ENCODE assay signal across 8 cellular contexts in the genomic region with DNA sequence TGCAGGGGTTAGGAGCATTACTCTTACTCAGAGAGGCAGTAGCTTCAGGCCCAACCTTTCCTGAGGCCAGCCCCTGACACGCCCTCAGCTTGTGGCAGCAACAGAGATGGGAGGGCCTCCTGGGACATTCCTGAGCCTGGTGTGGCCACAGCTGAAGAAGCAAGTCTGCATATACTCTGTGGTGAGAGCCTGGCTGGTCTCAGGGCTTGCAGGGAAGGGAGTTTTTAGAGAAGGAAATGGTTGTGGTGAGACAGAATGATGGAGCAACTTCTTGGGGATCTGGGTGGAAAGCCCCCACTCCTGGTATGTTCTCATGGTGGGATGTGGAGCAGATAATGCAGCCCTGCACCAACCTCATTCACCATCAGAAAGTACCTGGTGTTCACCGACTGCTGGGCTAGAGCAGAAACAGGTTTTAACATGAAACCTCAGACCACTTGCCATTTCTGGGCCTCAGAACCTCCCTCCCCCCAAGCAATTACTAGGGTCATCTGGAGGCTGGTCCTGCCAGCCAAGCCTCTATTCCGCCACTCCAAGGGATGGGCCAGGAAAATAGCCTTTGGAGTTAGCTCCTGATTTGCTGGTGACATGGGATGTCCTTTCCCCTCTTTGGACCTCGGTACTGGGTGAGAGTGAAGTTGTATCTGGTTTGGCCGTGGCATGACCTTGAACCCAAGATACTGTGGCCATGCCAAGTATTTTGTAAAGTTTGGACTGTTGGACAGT. TPM values are rescaled to one million over a fixed set of nuclear protein-coding genes. Genes with fewer than 3 reads are reported as not detected.
DNase-seq lines count a peak whose midpoint lies in the region; ATAC-seq and TF ChIP-seq lines count a peak whose summit lies in the region.

No MANE protein-coding gene starts in this region.

- DNase-seq in EH (ENCODE audit: low read depth), result peak; percentile 97
- DNase-seq in SKM-1 treated with dmso at 0.1 percent for 144 hours (lab: John Stamatoyannopoulos, UW; ENCODE audit: unreplicated experiment), result peak; percentile 98
- peak; percentile 72 to 81 for DNase-seq in breast epithelium (ENCODE audit: low spot score in 2 of 2)
- DNase-seq in stimulated activated CD8-positive, alpha-beta memory T cell treated with anti-CD3 and anti-CD28 coated beads, Interleukin-15, amount 100 ng/mL, for 48 hours (ENCODE audit: low read depth in 2 of 2), result peak; percentile 77 to 79
- DNase-seq in NCI-H1105 treated with DMSO at 0.1 percent for 48 hours (lab: John Stamatoyannopoulos, UW), result no peak

- intact Hi-C loops in breast epithelium (cut with DNase I; ENCODE audit: low total_unique reads), result no loop called here

- peaks cover 8 to 17% of the 10 kb centered on the region in 2 donors for H3K4me1 ChIP-seq in breast epithelium

- no peak for TF ChIP-seq POLR2A in breast epithelium (IDR thresholded peaks at IDR 0.05)

- no peaks in the 10 kb centered on the region for H3K36me3 ChIP-seq in breast epithelium

- H3K4me3 ChIP-seq in breast epithelium, result no peak overlapping the region

- H3K27me3 ChIP-seq in breast epithelium (no peaks in the 10 kb centered on the region), layer of hippocampus (ENCODE audit: control insufficient read depth, insufficient read depth, low read length) (no peaks in the 10 kb centered on the region)

- no peak for TF ChIP-seq CTCF in breast epithelium (IDR thresholded peaks at IDR 0.05)

- ATAC-seq in GM21423 (IDR thresholded peaks at IDR 0.05; ENCODE audit: unreplicated experiment), result peak; percentile 81
- peak; percentile 46 for ATAC-seq in HG03575 (IDR thresholded peaks at IDR 0.05; ENCODE audit: extremely low read depth, insufficient number of reproducible peaks, low FRiP score, unreplicated experiment)

- H3K27ac ChIP-seq in breast epithelium (peak overlapping the region; percentile 76 to 78), layer of hippocampus (ENCODE audit: low read depth, low read length) (peak overlapping the region; percentile 79)

- H3K9me3 ChIP-seq in breast epithelium, result no peaks in the 10 kb centered on the region

RNA-seq across cellular contexts. Expression of gene RNF19B, which starts 28.0 kb away (rescaled TPM):
- total RNA-seq in breast epithelium, result 10 to 100 TPM; 15.7 to 22.5 (median 16.7) TPM

RNA-seq across cellular contexts. Expression of gene AK2, which starts 44.0 kb away (rescaled TPM):
- total RNA-seq in breast epithelium, result 100 to 1,000 TPM; 124 to 483 (median 280) TPM
